8 cellular contexts compared by ENCODE assay signal in the genomic region with DNA sequence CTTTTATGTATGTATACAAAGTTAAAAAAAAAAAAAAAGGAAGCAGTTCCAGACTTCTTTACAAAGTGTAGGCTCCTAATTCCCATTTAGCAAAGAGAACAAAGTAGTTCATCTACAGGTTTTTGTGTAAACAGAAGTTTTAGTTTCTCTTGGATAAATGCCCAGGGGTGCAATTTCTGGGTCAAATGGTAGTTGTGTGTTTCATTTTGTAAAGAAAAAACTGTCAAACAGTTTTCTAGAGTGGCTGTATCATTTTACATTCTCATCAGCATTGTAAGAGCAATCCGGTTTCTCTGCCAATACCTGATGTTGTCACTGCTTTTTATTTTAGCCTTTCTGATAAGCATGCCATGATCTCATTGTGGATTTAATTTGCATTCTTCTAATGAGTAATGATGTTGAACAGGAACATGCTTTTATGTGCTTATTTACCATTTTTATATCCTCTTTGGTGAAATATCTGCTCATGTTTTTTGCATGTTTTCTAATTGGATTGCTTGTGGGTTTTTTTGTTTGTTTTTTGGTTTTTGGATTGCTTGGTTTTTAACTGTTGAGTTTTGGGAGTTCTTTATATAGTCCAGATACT. TPM values are rescaled to one million over a fixed set of nuclear protein-coding genes. Genes with fewer than 3 reads are reported as not detected.
DNase-seq lines count a peak whose midpoint lies in the region; ATAC-seq and TF ChIP-seq lines count a peak whose summit lies in the region.

No MANE protein-coding gene starts in this region.

- 8 to 18% methylated on average over 1 of the region's 1 CpG for WGBS in heart right ventricle, 2 donors

- no peak for TF ChIP-seq CTCF in heart right ventricle (IDR thresholded peaks at IDR 0.05)

- H3K4me1 ChIP-seq in heart right ventricle: peaks cover 0 to 45% (median 27%) of the 10 kb centered on the region in 9 donors

- intact Hi-C loops in heart right ventricle (cut with DNase I): no loop called here

- peak; percentile 71 for ATAC-seq in HG02852 (IDR thresholded peaks at IDR 0.05; ENCODE audit: unreplicated experiment)
- ATAC-seq in heart right ventricle: peak in 5 of 8 donors; percentile 52 to 83 (median 63)
- ATAC-seq in HG03097 (IDR thresholded peaks at IDR 0.05; ENCODE audit: low FRiP score, unreplicated experiment): no peak

- H3K36me3 ChIP-seq in heart right ventricle: peaks cover 0 to 14% (median 0%) of the 10 kb centered on the region in 9 donors

- peak overlapping the region in 1 of 10 donors; percentile 3 for H3K4me3 ChIP-seq in heart right ventricle

- H3K27me3 ChIP-seq in heart right ventricle: no peaks in the 10 kb centered on the region

- H3K27ac ChIP-seq in heart right ventricle: peak overlapping the region in 8 of 10 donors; percentile 11 to 71 (median 52)

- H3K9me3 ChIP-seq in heart right ventricle: no peaks in the 10 kb centered on the region

- DNase-seq in DMS79 (lab: John Stamatoyannopoulos, UW) (peak; percentile 53), NCI-H748 (lab: John Stamatoyannopoulos, UW; ENCODE audit: unreplicated experiment) (peak; percentile 91), heart right ventricle (no peak), D341Med (ENCODE audit: low spot score) (no peak), ureter (ENCODE audit: low spot score) (no peak)
- no peak for DNase-seq in stimulated activated CD4-positive, alpha-beta T cell treated with anti-CD3 and anti-CD28 coated beads, Interleukin-1b, Interleukin-23, amount 100 ng/mL, for 48 hours

RNA-seq across cellular contexts. Expression of a gene that starts 16.6 kb away (rescaled TPM):
- total RNA-seq in heart right ventricle: 10 to 100 TPM; 53.1 to 77.8 (median 66.6) TPM
- 10 to 100 TPM; 36.1 to 38.1 TPM for polyA plus RNA-seq in heart right ventricle
- 92.3 TPM for total RNA-seq in ureter

Comparison
In these comparisons a context has a peak if more than half of its experiments do, and no peak if none do; other contexts are left out.
1. DNase-seq: peak in DMS79 (single experiment) and NCI-H748 (single experiment); none in heart right ventricle (0 of 2), D341Med (single experiment), ureter (single experiment) and stimulated activated CD4-positive, alpha-beta T cell treated with anti-CD3 and anti-CD28 coated beads, Interleukin-1b, Interleukin-23, amount 100 ng/mL, for 48 hours (single experiment).